In genomic region chr20:57596998-57597939, GRCh38 we compare ENCODE assay signal across 7 cellular contexts. TPM values are rescaled to one million over a fixed set of nuclear protein-coding genes. Genes with fewer than 3 reads are reported as not detected.
DNase-seq lines count a peak whose midpoint lies in the region; ATAC-seq and TF ChIP-seq lines count a peak whose summit lies in the region.

No MANE protein-coding gene starts in this region.

- no peak for TF ChIP-seq EP300 in transverse colon (IDR thresholded peaks at IDR 0.05; ENCODE audit: low read depth)

- peaks cover 10% of the 10 kb centered on the region for H3K4me1 Mint-ChIP-seq in osteocyte (ENCODE audit: unreplicated experiment)

- no peak overlapping the region for H3K4me3 Mint-ChIP-seq in osteocyte (ENCODE audit: unreplicated experiment)

- H3K27ac ChIP-seq in foreskin keratinocyte = no peak overlapping the region
- no peak overlapping the region for H3K27ac ChIP-seq in transverse colon

- no peaks in the 10 kb centered on the region for H3K36me3 ChIP-seq in transverse colon

- H3K4me1 ChIP-seq in foreskin keratinocyte = no peaks in the 10 kb centered on the region
- H3K4me1 ChIP-seq in transverse colon = peaks cover 5 to 28% (median 26%) of the 10 kb centered on the region in 4 donors

- DNase-seq in GM12865 (ENCODE audit: low read depth) = peak; percentile 72
- DNase-seq in RKO (ENCODE audit: low spot score) = peak; percentile 50
- DNase-seq in activated T-helper 9 cell treated with anti-CD3 and anti-CD28 coated beads, Interleukin-2, amount 50 U/mL, for 16 hours (ENCODE audit: low read depth) = peak; percentile 70
- DNase-seq in foreskin keratinocyte = no peak
- DNase-seq in osteocyte (ENCODE audit: extremely low spot score, unreplicated experiment) = peak; percentile 91
- peak; percentile 79 for DNase-seq in transverse colon

- intact Hi-C loops in transverse colon (cut with DNase I; ENCODE audit: low total_unique reads) = loop anchor here (10.0 kb wide), 1 partner anchor 222 kb away; no protein-coding TSS in a partner anchor

- no peak overlapping the region for H3K4me3 ChIP-seq in GM12865 (ENCODE audit: low read depth, low read length)
- peak overlapping the region in 1 of 4 donors; percentile 27 for H3K4me3 ChIP-seq in transverse colon

- in situ Hi-C loops in transverse colon (cut with MboI; ENCODE audit: low pct_ligation_motif_present in 1 of 4, low pct_unique_long_range_greater_than_20kb in 1 of 4, low sequenced_read_pairs in 3 of 4) = loop anchor here in 1 of 4 donors (25.0 kb wide), 1 partner anchor 210 kb away; the partner anchor contains the start of gene RBM38

- WGBS in transverse colon (ENCODE audit: low coverage in 1 of 2), 2 donors = 31 to 73% methylated on average over 3 to 26 of the region's 39 CpGs

- H3K9me3 ChIP-seq in transverse colon = no peaks in the 10 kb centered on the region

- H3K27me3 ChIP-seq in foreskin keratinocyte (peaks cover 14% of the 10 kb centered on the region), transverse colon (no peaks in the 10 kb centered on the region)

- H3K9me3 Mint-ChIP-seq in osteocyte (ENCODE audit: unreplicated experiment) = no peaks in the 10 kb centered on the region

- H3K36me3 Mint-ChIP-seq in osteocyte (ENCODE audit: unreplicated experiment) = no peaks in the 10 kb centered on the region

- ATAC-seq in HG03196 (IDR thresholded peaks at IDR 0.05; ENCODE audit: unreplicated experiment) = peak; percentile 49
- peak; percentile 62 for ATAC-seq in foreskin keratinocyte

- peaks cover 3% of the 10 kb centered on the region for H3K27me3 Mint-ChIP-seq in osteocyte (ENCODE audit: unreplicated experiment)

- H3K27ac Mint-ChIP-seq in osteocyte (ENCODE audit: unreplicated experiment) = no peak overlapping the region

- peak; percentile 89 for TF ChIP-seq CTCF in GM12865 (IDR thresholded peaks at IDR 0.05; ENCODE audit: insufficient read depth, low read depth, low read length, missing control alignments)
- peak; percentile 92 for TF ChIP-seq CTCF in foreskin keratinocyte (conservative IDR thresholded peaks at IDR 0.05)
- TF ChIP-seq CTCF in osteocyte (IDR thresholded peaks at IDR 0.05) = peak; percentile 99
- TF ChIP-seq CTCF in transverse colon (IDR thresholded peaks at IDR 0.05) = peak; percentile 93 to 99 (median 97)

- no peak for TF ChIP-seq POLR2A in transverse colon (IDR thresholded peaks at IDR 0.05)

RNA-seq across cellular contexts. Expression of gene ZBP1, which starts 23.0 kb away (rescaled TPM):
- total RNA-seq in foreskin keratinocyte (not detected in 2 replicates), osteocyte (not detected in 2 replicates), transverse colon (1 to 10 TPM in 2 of 4 donors, not detected in 2; 1.6 to 4.4 TPM)
- polyA plus RNA-seq in foreskin keratinocyte = 0.08 TPM in 1 of 2 replicates, not detected in the other

RNA-seq across cellular contexts. Expression of gene PCK1, which starts 36.4 kb away (rescaled TPM):
- total RNA-seq in foreskin keratinocyte = not detected in 2 replicates
- not detected in 2 replicates for polyA plus RNA-seq in foreskin keratinocyte
- not detected in 2 replicates for total RNA-seq in osteocyte
- 100 to 1,000 TPM; 395 to 794 (median 739) TPM for total RNA-seq in transverse colon

Comparison
In these comparisons a context has a peak if more than half of its experiments do, and no peak if none do; other contexts are left out.
1. DNase-seq: peak in GM12865 (single experiment), RKO (single experiment), activated T-helper 9 cell treated with anti-CD3 and anti-CD28 coated beads, Interleukin-2, amount 50 U/mL, for 16 hours (single experiment), osteocyte (single experiment) and transverse colon (single experiment); none in foreskin keratinocyte (0 of 2).
2. RNA of gene PCK1, which starts 36.4 kb away (total RNA-seq): 395 to 794 TPM in transverse colon; not detected in foreskin keratinocyte and not detected in osteocyte; every median in the first group is over 100 times any median in the second.
3. Peak in every context shown above with its lines, with median percentiles within 50 percentile points of each other: CTCF ChIP-seq.